Comparison of ENCODE assay signal across 8 cellular contexts in genomic region chr3:16378920-16379319, GRCh38.
DNase-seq lines count a peak whose midpoint lies in the region; ATAC-seq and TF ChIP-seq lines count a peak whose summit lies in the region.

No MANE protein-coding gene starts in this region.

- DNase-seq in activated naive CD4-positive, alpha-beta T cell treated with Interleukin-2 at 50 U/mL for 16 hours, result peak; percentile 12
- DNase-seq in activated naive CD4-positive, alpha-beta T cell treated with anti-CD3 and anti-CD28 coated beads, Interleukin-2, amount 50 U/mL, for 16 hours, result no peak
- DNase-seq in T1000 (lab: John Stamatoyannopoulos, UW) (peak; percentile 53), amygdala (lab: John Stamatoyannopoulos, UW) (no peak), heart left ventricle (no peak), dermis blood vessel endothelial cell (no peak)
- no peak for DNase-seq in stimulated activated naive B cell treated with anti-CD40 and anti-IgM and Interleukin-4, amounts not matched to agents 10 μg/mL and 1 μg/mL and 100 μg/mL, for 72 hours

- peak overlapping the region; percentile 25 to 41 for H3K4me3 Mint-ChIP-seq in stimulated activated naive B cell treated with anti-CD40 and anti-IgM and Interleukin-4, amounts not matched to agents 10 μg/mL and 1 μg/mL and 100 μg/mL, for 72 hours

- no peaks in the 10 kb centered on the region for H3K27me3 ChIP-seq in heart left ventricle

- ATAC-seq in HG02840 (IDR thresholded peaks at IDR 0.05; ENCODE audit: low FRiP score, unreplicated experiment) (peak; percentile 50), heart left ventricle (no peak)
- peak; percentile 66 to 71 for ATAC-seq in stimulated activated naive B cell treated with anti-CD40 and anti-IgM and Interleukin-4, amounts not matched to agents 10 μg/mL and 1 μg/mL and 100 μg/mL, for 72 hours (replicated peaks)

- 62 to 79% (median 73%) methylated on average over 3 of the region's 3 CpGs for WGBS in heart left ventricle, 4 donors

- H3K36me3 Mint-ChIP-seq in stimulated activated naive B cell treated with anti-CD40 and anti-IgM and Interleukin-4, amounts not matched to agents 10 μg/mL and 1 μg/mL and 100 μg/mL, for 72 hours, result peaks cover 90 to 98% of the 10 kb centered on the region in 2 donors

- peaks cover 70 to 96% of the 10 kb centered on the region in 2 donors for H3K4me1 Mint-ChIP-seq in stimulated activated naive B cell treated with anti-CD40 and anti-IgM and Interleukin-4, amounts not matched to agents 10 μg/mL and 1 μg/mL and 100 μg/mL, for 72 hours

- no peak overlapping the region for H3K4me3 ChIP-seq in heart left ventricle

- no peak for TF ChIP-seq CTCF in heart left ventricle (IDR thresholded peaks at IDR 0.05)

- H3K9me3 ChIP-seq in heart left ventricle, result no peaks in the 10 kb centered on the region

- H3K27ac ChIP-seq in heart left ventricle, result peak overlapping the region in 1 of 12 donors; percentile 23

- intact Hi-C loops in heart left ventricle (cut with DNase I), result loop anchor here in 3 of 10 donors (10.0 kb wide), 1 partner anchor 136 kb away; the partner anchor contains the start of gene RFTN1 (in 3 of the 3)

- H3K4me1 ChIP-seq in heart left ventricle, result peaks cover under 1 to 65% (median 33%) of the 10 kb centered on the region in 12 donors

- TF ChIP-seq POLR2A in heart left ventricle (IDR thresholded peaks at IDR 0.05), result no peak

- H3K27me3 Mint-ChIP-seq in stimulated activated naive B cell treated with anti-CD40 and anti-IgM and Interleukin-4, amounts not matched to agents 10 μg/mL and 1 μg/mL and 100 μg/mL, for 72 hours, result no peaks in the 10 kb centered on the region

- peak overlapping the region; percentile 96 for H3K27ac Mint-ChIP-seq in stimulated activated naive B cell treated with anti-CD40 and anti-IgM and Interleukin-4, amounts not matched to agents 10 μg/mL and 1 μg/mL and 100 μg/mL, for 72 hours

- peaks cover 8 to 9% of the 10 kb centered on the region in 2 donors for H3K9me3 Mint-ChIP-seq in stimulated activated naive B cell treated with anti-CD40 and anti-IgM and Interleukin-4, amounts not matched to agents 10 μg/mL and 1 μg/mL and 100 μg/mL, for 72 hours

- H3K36me3 ChIP-seq in heart left ventricle, result peaks cover 0 to 20% (median 3%) of the 10 kb centered on the region in 9 donors

Comparison
In these comparisons a context has a peak if more than half of its experiments do, and no peak if none do; other contexts are left out.
1. DNase-seq: peak in activated naive CD4-positive, alpha-beta T cell treated with Interleukin-2 at 50 U/mL for 16 hours (single experiment) and T1000 (single experiment); none in activated naive CD4-positive, alpha-beta T cell treated with anti-CD3 and anti-CD28 coated beads, Interleukin-2, amount 50 U/mL, for 16 hours (single experiment), stimulated activated naive B cell treated with anti-CD40 and anti-IgM and Interleukin-4, amounts not matched to agents 10 μg/mL and 1 μg/mL and 100 μg/mL, for 72 hours (single experiment), amygdala (0 of 56), heart left ventricle (0 of 5) and dermis blood vessel endothelial cell (single experiment).
2. ATAC-seq: peak in HG02840 (single experiment) and stimulated activated naive B cell treated with anti-CD40 and anti-IgM and Interleukin-4, amounts not matched to agents 10 μg/mL and 1 μg/mL and 100 μg/mL, for 72 hours (2 of 2); none in heart left ventricle (0 of 4).